Comparison of ENCODE assay signal across 18 cellular contexts in genomic region chr1:111480682-111481081, GRCh38. TPM values are rescaled to one million over a fixed set of nuclear protein-coding genes. Genes with fewer than 3 reads are reported as not detected.
A peak's percentile ranks its signal among the peaks of the same experiment; 100 is the strongest.
DNase-seq lines count a peak whose midpoint lies in the region; ATAC-seq and TF ChIP-seq lines count a peak whose summit lies in the region.
"Had no signal": no experiment of that assay in that cellular context is flagged by ENCODE, and none has a peak within 500 bp of the region (broad histone marks: within the 10 kb centered on the region; RNA-seq: fewer than 3 reads in every experiment).

No MANE protein-coding gene starts in this region.

- H3K4me2 ChIP-seq in Karpas-422 (ENCODE audit: low read depth, low read length, poor library complexity, severe bottlenecking) (no peak overlapping the region), OCI-LY3 (ENCODE audit: low read length) (peak overlapping the region; percentile 62)
- H3K4me2 ChIP-seq: A549 had no signal

- H3K9me3 Mint-ChIP-seq in activated CD4-positive, alpha-beta T cell treated with anti-CD3 and anti-CD28 coated beads, Interleukin-2, amount 10 ng/mL, durations not matched to agents 7 days and 5 days: peaks cover 5% of the 10 kb centered on the region
- no peaks in the 10 kb centered on the region for H3K9me3 Mint-ChIP-seq in activated CD4-positive, alpha-beta T cell treated with anti-CD3 and anti-CD28 coated beads for 36 hours (ENCODE audit: low read depth)
- H3K9me3 Mint-ChIP-seq: CD4-positive, alpha-beta T cell had no signal

- no peaks in the 10 kb centered on the region for H3K27me3 ChIP-seq in Karpas-422 (ENCODE audit: low read length)
- no peaks in the 10 kb centered on the region for H3K27me3 ChIP-seq in OCI-LY3 (ENCODE audit: low read depth, low read length)
- H3K27me3 ChIP-seq in neutrophil: no peaks in the 10 kb centered on the region

- DNase-seq in activated CD4-positive, alpha-beta T cell treated with anti-CD3 and anti-CD28 coated beads, Interleukin-2, amount 10 ng/mL, durations not matched to agents 7 days and 5 days: peak; percentile 2
- DNase-seq in activated CD4-positive, alpha-beta T cell treated with anti-CD3 and anti-CD28 coated beads for 36 hours: no peak
- DNase-seq in Karpas-422 (peak; percentile 57), omental fat pad (ENCODE audit: low spot score) (no peak), NCI-H2107 treated with DMSO at 0.1 percent for 48 hours (lab: John Stamatoyannopoulos, UW; ENCODE audit: unreplicated experiment) (no peak), mesenteric fat pad (ENCODE audit: low spot score) (no peak)
- DNase-seq: CD4-positive, alpha-beta T cell; KG1; NCI-H1930; NCI-H510A treated with DMSO at 0.1 percent for 48 hours; SHP77; T-helper 2 cell had no signal

- H3K27ac Mint-ChIP-seq in activated CD4-positive, alpha-beta T cell treated with anti-CD3 and anti-CD28 coated beads, Interleukin-2, amount 10 ng/mL, durations not matched to agents 7 days and 5 days: no peak overlapping the region
- H3K27ac Mint-ChIP-seq in activated CD4-positive, alpha-beta T cell treated with anti-CD3 and anti-CD28 coated beads for 36 hours: no peak overlapping the region
- H3K27ac Mint-ChIP-seq: CD4-positive, alpha-beta T cell had no signal

- CTCF ChIA-PET in activated CD4-positive, alpha-beta T cell treated with anti-CD3 and anti-CD28 coated beads, Interleukin-2, amount 10 ng/mL, durations not matched to agents 7 days and 5 days (lab: Charles Lee): interaction anchor here (1.0 to 1.4 kb wide), 4 partner anchors 27 to 280 kb away, joined by 3 to 10 read pairs (median 3); no protein-coding TSS in a partner anchor
- CTCF ChIA-PET in activated CD4-positive, alpha-beta T cell treated with anti-CD3 and anti-CD28 coated beads for 36 hours (lab: Charles Lee): interaction anchor here (0.7 to 9.6 kb wide), 12 partner anchors 15 to 893 kb away, joined by 3 to 71 read pairs (median 3); partner anchors contain the start of genes ADORA3, INKA2 and TMIGD3

- intact Hi-C loops in activated CD4-positive, alpha-beta T cell treated with anti-CD3 and anti-CD28 coated beads for 36 hours (cut with DNase I, micrococcal nuclease): loop anchor here (1.0 to 2.0 kb wide), 4 partner anchors 27 to 289 kb away; partner anchors contain the start of gene DDX20 (in 1 of the 2)

- H3K4me1 ChIP-seq in Karpas-422 (ENCODE audit: low read length) (peaks cover 30% of the 10 kb centered on the region), OCI-LY3 (ENCODE audit: low read length) (peaks cover 56% of the 10 kb centered on the region), neutrophil (ENCODE audit: control insufficient read depth in 1 of 2, insufficient read depth in 1 of 2, low read depth in 1 of 2, low read length in 1 of 2) (peaks cover 48 to 65% of the 10 kb centered on the region in 2 experiments)
- H3K4me1 ChIP-seq: A549 had no signal

- no peaks in the 10 kb centered on the region for H3K79me2 ChIP-seq in Karpas-422 (ENCODE audit: low read length)
- no peaks in the 10 kb centered on the region for H3K79me2 ChIP-seq in OCI-LY3 (ENCODE audit: low read length)

- no peak overlapping the region for H3K9ac ChIP-seq in Karpas-422 (ENCODE audit: low read length)
- no peak overlapping the region for H3K9ac ChIP-seq in OCI-LY3 (ENCODE audit: low read length)

- H2AFZ ChIP-seq in Karpas-422 (ENCODE audit: low read length) (0 out of 2 replicates have a peak overlapping the region, but pooled peaks have one; percentile 48), OCI-LY3 (ENCODE audit: low read depth, low read length) (peak overlapping the region; percentile 42; the same call in 1 of the 2 replicates)

- peaks cover 51% of the 10 kb centered on the region for H3K4me1 Mint-ChIP-seq in activated CD4-positive, alpha-beta T cell treated with anti-CD3 and anti-CD28 coated beads, Interleukin-2, amount 10 ng/mL, durations not matched to agents 7 days and 5 days
- H3K4me1 Mint-ChIP-seq in activated CD4-positive, alpha-beta T cell treated with anti-CD3 and anti-CD28 coated beads for 36 hours: peaks cover 34% of the 10 kb centered on the region

- H3K27ac ChIP-seq in Karpas-422 (ENCODE audit: low read length): no peak overlapping the region
- peak overlapping the region; percentile 48 for H3K27ac ChIP-seq in OCI-LY3 (ENCODE audit: low read length)
- peak overlapping the region; percentile 77 for H3K27ac ChIP-seq in neutrophil
- H3K27ac ChIP-seq: A549 had no signal

- H4K20me1 ChIP-seq in Karpas-422 (ENCODE audit: insufficient read depth, low read depth, low read length) (no peaks in the 10 kb centered on the region), OCI-LY3 (ENCODE audit: insufficient read depth, low read length) (no peaks in the 10 kb centered on the region)

- H3K4me3 ChIP-seq in Karpas-422 (ENCODE audit: low read length) (no peak overlapping the region), OCI-LY3 (ENCODE audit: low read length) (no peak overlapping the region), neutrophil (ENCODE audit: low read depth in 1 of 2, low read length in 1 of 2) (no peak overlapping the region)
- H3K4me3 ChIP-seq: A549 had no signal

- H3K9me3 ChIP-seq in Karpas-422 (ENCODE audit: low read length): no peaks in the 10 kb centered on the region
- H3K9me3 ChIP-seq in OCI-LY3 (ENCODE audit: insufficient read depth, low read length): no peaks in the 10 kb centered on the region
- H3K9me3 ChIP-seq in neutrophil: no peaks in the 10 kb centered on the region
- H3K9me3 ChIP-seq: A549 had no signal

- no peak for ATAC-seq in activated CD4-positive, alpha-beta T cell treated with anti-CD3 and anti-CD28 coated beads for 36 hours
- ATAC-seq in omental fat pad (ENCODE audit: low FRiP score): no peak

- POLR2A ChIA-PET in activated CD4-positive, alpha-beta T cell treated with anti-CD3 and anti-CD28 coated beads, Interleukin-2, amount 10 ng/mL, durations not matched to agents 7 days and 5 days (lab: Charles Lee): no interaction called here
- POLR2A ChIA-PET in activated CD4-positive, alpha-beta T cell treated with anti-CD3 and anti-CD28 coated beads for 36 hours (lab: Charles Lee): interaction anchor here (0.6 kb wide), 1 partner anchor 10 kb away, joined by 3 read pairs; no protein-coding TSS in a partner anchor

- no peak overlapping the region for H3K4me3 Mint-ChIP-seq in activated CD4-positive, alpha-beta T cell treated with anti-CD3 and anti-CD28 coated beads, Interleukin-2, amount 10 ng/mL, durations not matched to agents 7 days and 5 days
- no peak overlapping the region for H3K4me3 Mint-ChIP-seq in activated CD4-positive, alpha-beta T cell treated with anti-CD3 and anti-CD28 coated beads for 36 hours
- H3K4me3 Mint-ChIP-seq: CD4-positive, alpha-beta T cell had no signal

- TF ChIP-seq CTCF in OCI-LY3 (IDR thresholded peaks at IDR 0.05; ENCODE audit: low read depth, low read length): no peak
- TF ChIP-seq CTCF in neutrophil (IDR thresholded peaks at IDR 0.05): no peak
- no peak for TF ChIP-seq CTCF in omental fat pad (IDR thresholded peaks at IDR 0.05)

- no peaks in the 10 kb centered on the region for H3K9me2 ChIP-seq in Karpas-422 (replicated peaks; ENCODE audit: insufficient read depth, low read length)

- peaks cover 3% of the 10 kb centered on the region for H3K27me3 Mint-ChIP-seq in activated CD4-positive, alpha-beta T cell treated with anti-CD3 and anti-CD28 coated beads, Interleukin-2, amount 10 ng/mL, durations not matched to agents 7 days and 5 days
- no peaks in the 10 kb centered on the region for H3K27me3 Mint-ChIP-seq in activated CD4-positive, alpha-beta T cell treated with anti-CD3 and anti-CD28 coated beads for 36 hours
- H3K27me3 Mint-ChIP-seq: CD4-positive, alpha-beta T cell had no signal

- peaks cover 25% of the 10 kb centered on the region for H3K36me3 Mint-ChIP-seq in activated CD4-positive, alpha-beta T cell treated with anti-CD3 and anti-CD28 coated beads, Interleukin-2, amount 10 ng/mL, durations not matched to agents 7 days and 5 days (ENCODE audit: low read depth)
- H3K36me3 Mint-ChIP-seq in activated CD4-positive, alpha-beta T cell treated with anti-CD3 and anti-CD28 coated beads for 36 hours (ENCODE audit: low read depth): peaks cover 12% of the 10 kb centered on the region

- no peaks in the 10 kb centered on the region for H3K36me3 ChIP-seq in Karpas-422 (ENCODE audit: insufficient read depth, low read length)
- no peaks in the 10 kb centered on the region for H3K36me3 ChIP-seq in OCI-LY3 (replicated peaks; ENCODE audit: low read depth, low read length)
- peaks cover 5% of the 10 kb centered on the region for H3K36me3 ChIP-seq in neutrophil

RNA-seq across cellular contexts. Expression of gene C1orf162, which starts 6.9 kb away (rescaled TPM):
- 10 to 100 TPM; 34.5 to 49.8 TPM for total RNA-seq in activated CD4-positive, alpha-beta T cell treated with anti-CD3 and anti-CD28 coated beads, Interleukin-2, amount 10 ng/mL, durations not matched to agents 7 days and 5 days
- total RNA-seq in activated CD4-positive, alpha-beta T cell treated with anti-CD3 and anti-CD28 coated beads for 36 hours: 1 to 10 TPM; 4.7 to 7.6 TPM
- total RNA-seq in Karpas-422 (2014; rRNA removed; shearing (Covaris generic); ENCODE audit: low replicate concordance): 0.29 and 0.48 TPM in 2 replicates
- total RNA-seq in omental fat pad: 100 to 1,000 TPM in 1 of 4 donors, 10 to 100 TPM in 3; 49.5 to 124 (median 67.7) TPM
- 98.7 TPM for total RNA-seq in mesenteric fat pad

RNA-seq across cellular contexts. Expression of gene ADORA3, which starts 22.8 kb away (rescaled TPM):
- total RNA-seq in activated CD4-positive, alpha-beta T cell treated with anti-CD3 and anti-CD28 coated beads, Interleukin-2, amount 10 ng/mL, durations not matched to agents 7 days and 5 days: under 1 TPM; 0.15 TPM
- total RNA-seq in activated CD4-positive, alpha-beta T cell treated with anti-CD3 and anti-CD28 coated beads for 36 hours: under 1 TPM in 1 of 2 experiments, not detected in 1; 0.16 TPM
- not detected in 2 replicates for total RNA-seq in Karpas-422 (2014; rRNA removed; shearing (Covaris generic); ENCODE audit: low replicate concordance)
- total RNA-seq in omental fat pad (10 to 100 TPM in 2 of 4 donors, 1 to 10 TPM in 2; 9.2 to 28.5 (median 14.5) TPM), mesenteric fat pad (17.2 TPM)
- total RNA-seq: CD4-positive, alpha-beta T cell; H1; MCF 10A had no signal

RNA-seq across cellular contexts. Expression of gene TMIGD3, which starts 22.8 kb away (rescaled TPM):
- not detected for total RNA-seq in activated CD4-positive, alpha-beta T cell treated with anti-CD3 and anti-CD28 coated beads, Interleukin-2, amount 10 ng/mL, durations not matched to agents 7 days and 5 days
- not detected for total RNA-seq in activated CD4-positive, alpha-beta T cell treated with anti-CD3 and anti-CD28 coated beads for 36 hours
- total RNA-seq in Karpas-422 (2014; rRNA removed; shearing (Covaris generic); ENCODE audit: low replicate concordance): not detected in 2 replicates
- total RNA-seq in omental fat pad (10 to 100 TPM in 1 of 4 donors, 1 to 10 TPM in 3; 4.4 to 17.1 (median 5.1) TPM), mesenteric fat pad (13.7 TPM)
- total RNA-seq: CD4-positive, alpha-beta T cell; H1; MCF 10A; OCI-LY7 had no signal

RNA-seq across cellular contexts. Expression of gene ATP5PB, which starts 31.4 kb away (rescaled TPM):
- total RNA-seq in activated CD4-positive, alpha-beta T cell treated with anti-CD3 and anti-CD28 coated beads, Interleukin-2, amount 10 ng/mL, durations not matched to agents 7 days and 5 days: 100 to 1,000 TPM; 321 to 348 TPM
- total RNA-seq in activated CD4-positive, alpha-beta T cell treated with anti-CD3 and anti-CD28 coated beads for 36 hours: 100 to 1,000 TPM; 292 to 301 TPM
- 362 and 590 TPM in 2 replicates for total RNA-seq in Karpas-422 (2014; rRNA removed; shearing (Covaris generic); ENCODE audit: low replicate concordance)
- 100 to 1,000 TPM; 135 to 159 (median 142) TPM for total RNA-seq in omental fat pad
- total RNA-seq in mesenteric fat pad: 161 TPM

RNA-seq across cellular contexts. Expression of gene WDR77, which starts 31.6 kb away (rescaled TPM):
- 10 to 100 TPM; 46.1 to 48.6 TPM for total RNA-seq in activated CD4-positive, alpha-beta T cell treated with anti-CD3 and anti-CD28 coated beads, Interleukin-2, amount 10 ng/mL, durations not matched to agents 7 days and 5 days
- 10 to 100 TPM; 42.5 to 53.6 TPM for total RNA-seq in activated CD4-positive, alpha-beta T cell treated with anti-CD3 and anti-CD28 coated beads for 36 hours
- total RNA-seq in Karpas-422 (2014; rRNA removed; shearing (Covaris generic); ENCODE audit: low replicate concordance): 58.0 and 59.7 TPM in 2 replicates
- total RNA-seq in omental fat pad (10 to 100 TPM; 25.9 to 44.9 (median 33.9) TPM), mesenteric fat pad (35.4 TPM)

Comparison
In these comparisons a context has a peak if more than half of its experiments do, and no peak if none do; other contexts are left out.
1. DNase-seq: peak in activated CD4-positive, alpha-beta T cell treated with anti-CD3 and anti-CD28 coated beads, Interleukin-2, amount 10 ng/mL, durations not matched to agents 7 days and 5 days (single experiment) and Karpas-422 (single experiment); none in activated CD4-positive, alpha-beta T cell treated with anti-CD3 and anti-CD28 coated beads for 36 hours (single experiment), omental fat pad (single experiment), NCI-H2107 treated with DMSO at 0.1 percent for 48 hours (single experiment) and mesenteric fat pad (single experiment).
2. RNA of gene C1orf162, which starts 6.9 kb away (total RNA-seq): 98.7 TPM in mesenteric fat pad (single experiment), 49.5 to 124 TPM in omental fat pad and 34.5 to 49.8 TPM in activated CD4-positive, alpha-beta T cell treated with anti-CD3 and anti-CD28 coated beads, Interleukin-2, amount 10 ng/mL, durations not matched to agents 7 days and 5 days; 4.7 to 7.6 TPM in activated CD4-positive, alpha-beta T cell treated with anti-CD3 and anti-CD28 coated beads for 36 hours and 0.29 to 0.48 TPM in Karpas-422; every median in the first group is over 4 times any median in the second.